ENCODE assay signal across 23 cellular contexts in the genomic region with DNA sequence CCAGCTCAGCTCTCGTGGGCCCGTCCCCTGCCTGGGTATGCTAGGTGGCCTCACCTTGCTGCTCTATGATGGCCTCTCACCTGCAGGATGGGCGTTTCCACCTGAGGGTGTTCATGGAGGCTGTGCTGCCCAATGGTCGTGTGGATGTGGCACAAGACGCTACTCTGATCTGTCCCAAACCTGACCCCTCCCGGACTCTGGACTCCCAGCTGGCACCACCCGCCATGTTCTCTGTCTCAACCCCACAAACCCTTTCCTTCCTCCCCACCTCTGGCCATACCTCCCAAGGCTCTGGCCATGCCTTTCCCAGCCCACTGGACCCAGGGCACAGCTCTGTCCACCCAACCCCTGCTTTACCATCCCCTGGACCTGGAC. TPM values are rescaled to one million over a fixed set of nuclear protein-coding genes. Genes with fewer than 3 reads are reported as not detected.
DNase-seq lines count a peak whose midpoint lies in the region; ATAC-seq and TF ChIP-seq lines count a peak whose summit lies in the region.
"Had no signal": no experiment of that assay in that cellular context is flagged by ENCODE, and none has a peak within 500 bp of the region (broad histone marks: within the 10 kb centered on the region; RNA-seq: fewer than 3 reads in every experiment).

No MANE protein-coding gene starts in this region.

- DNase-seq in activated CD4-positive, alpha-beta memory T cell treated with anti-CD3 and anti-CD28 coated beads, Interleukin-2, amount 10 ng/mL, durations not matched to agents 7 days and 5 days = no peak
- no peak for DNase-seq in activated CD4-positive, alpha-beta memory T cell treated with anti-CD3 and anti-CD28 coated beads for 36 hours
- peak in 2 of 3 donors; percentile 36 to 40 for DNase-seq in Peyer's patch
- DNase-seq in neural crest cell (ENCODE audit: low read depth, low spot score) = no peak
- peak; percentile 16 for DNase-seq in stomach
- no peak for DNase-seq in osteocyte (ENCODE audit: extremely low spot score, unreplicated experiment)
- no peak for DNase-seq in GM20000 (ENCODE audit: low spot score)
- DNase-seq: Caco-2; CD4-positive, alpha-beta T cell; GDM1; HCEC 1CT; Karpas-422; NCI-H1048; NCI-H1436; NCI-H1930; NCI-H226 had no signal

- intact Hi-C loops in activated CD4-positive, alpha-beta memory T cell treated with anti-CD3 and anti-CD28 coated beads for 36 hours (cut with micrococcal nuclease) = no loop called here
- intact Hi-C loops in stomach (cut with DNase I; ENCODE audit: low total_unique reads) = no loop called here

- H3K36me3 Mint-ChIP-seq in activated CD4-positive, alpha-beta memory T cell treated with anti-CD3 and anti-CD28 coated beads, Interleukin-2, amount 10 ng/mL, durations not matched to agents 7 days and 5 days (ENCODE audit: low read depth) = no peaks in the 10 kb centered on the region
- no peaks in the 10 kb centered on the region for H3K36me3 Mint-ChIP-seq in activated CD4-positive, alpha-beta memory T cell treated with anti-CD3 and anti-CD28 coated beads for 36 hours
- no peaks in the 10 kb centered on the region for H3K36me3 Mint-ChIP-seq in neural crest cell (ENCODE audit: low read depth)
- no peaks in the 10 kb centered on the region for H3K36me3 Mint-ChIP-seq in osteocyte (ENCODE audit: unreplicated experiment)

- peak overlapping the region; percentile 4 for H3K27ac Mint-ChIP-seq in activated CD4-positive, alpha-beta memory T cell treated with anti-CD3 and anti-CD28 coated beads, Interleukin-2, amount 10 ng/mL, durations not matched to agents 7 days and 5 days
- H3K27ac Mint-ChIP-seq in activated CD4-positive, alpha-beta memory T cell treated with anti-CD3 and anti-CD28 coated beads for 36 hours = no peak overlapping the region
- peak overlapping the region; percentile 35 for H3K27ac Mint-ChIP-seq in neural crest cell (ENCODE audit: unreplicated experiment)
- no peak overlapping the region for H3K27ac Mint-ChIP-seq in osteocyte (ENCODE audit: unreplicated experiment)
- H3K27ac Mint-ChIP-seq: B cell; CD4-positive, alpha-beta T cell; GM23338 had no signal

- H3K9me3 Mint-ChIP-seq in activated CD4-positive, alpha-beta memory T cell treated with anti-CD3 and anti-CD28 coated beads, Interleukin-2, amount 10 ng/mL, durations not matched to agents 7 days and 5 days = no peaks in the 10 kb centered on the region
- no peaks in the 10 kb centered on the region for H3K9me3 Mint-ChIP-seq in activated CD4-positive, alpha-beta memory T cell treated with anti-CD3 and anti-CD28 coated beads for 36 hours
- H3K9me3 Mint-ChIP-seq in neural crest cell (no peaks in the 10 kb centered on the region), osteocyte (ENCODE audit: unreplicated experiment) (no peaks in the 10 kb centered on the region)
- H3K9me3 Mint-ChIP-seq: CD4-positive, alpha-beta T cell; GM23338; IgD-negative memory B cell had no signal

- H3K4me3 ChIP-seq in Peyer's patch = no peak overlapping the region
- no peak overlapping the region for H3K4me3 ChIP-seq in stomach
- H3K4me3 ChIP-seq: GM23338 had no signal

- H3K4me1 Mint-ChIP-seq in activated CD4-positive, alpha-beta memory T cell treated with anti-CD3 and anti-CD28 coated beads, Interleukin-2, amount 10 ng/mL, durations not matched to agents 7 days and 5 days = peaks cover 75% of the 10 kb centered on the region
- peaks cover 5% of the 10 kb centered on the region for H3K4me1 Mint-ChIP-seq in activated CD4-positive, alpha-beta memory T cell treated with anti-CD3 and anti-CD28 coated beads for 36 hours (ENCODE audit: low read depth)
- H3K4me1 Mint-ChIP-seq in neural crest cell (no peaks in the 10 kb centered on the region), osteocyte (ENCODE audit: unreplicated experiment) (peaks cover 34% of the 10 kb centered on the region)
- H3K4me1 Mint-ChIP-seq: B cell, IgD-negative memory B cell had no signal

- TF ChIP-seq EP300 in stomach (IDR thresholded peaks at IDR 0.05) = no peak

- H3K4me1 ChIP-seq in Peyer's patch = peaks cover 0 to 15% (median 0%) of the 10 kb centered on the region in 4 donors
- H3K4me1 ChIP-seq in stomach = peaks cover 0 to 8% (median 4%) of the 10 kb centered on the region in 4 donors
- H3K4me1 ChIP-seq: Caco-2 had no signal

- H3K9me3 ChIP-seq in Peyer's patch = no peaks in the 10 kb centered on the region
- H3K9me3 ChIP-seq in stomach = no peaks in the 10 kb centered on the region
- H3K9me3 ChIP-seq: Caco-2 had no signal

- POLR2A ChIA-PET in activated CD4-positive, alpha-beta memory T cell treated with anti-CD3 and anti-CD28 coated beads, Interleukin-2, amount 10 ng/mL, durations not matched to agents 7 days and 5 days (lab: Charles Lee) = interaction anchor here (0.9 kb wide), 1 partner anchor 36 kb away, joined by 4 read pairs; no protein-coding TSS in a partner anchor
- POLR2A ChIA-PET in activated CD4-positive, alpha-beta memory T cell treated with anti-CD3 and anti-CD28 coated beads for 36 hours (lab: Charles Lee) = no interaction called here

- WGBS in stomach, 5 donors = 83 to 100% (median 91%) methylated on average over 7 of the region's 7 CpGs

- CTCF ChIA-PET in activated CD4-positive, alpha-beta memory T cell treated with anti-CD3 and anti-CD28 coated beads, Interleukin-2, amount 10 ng/mL, durations not matched to agents 7 days and 5 days (lab: Charles Lee) = interaction anchor here (1.1 to 4.7 kb wide), 4 partner anchors 9 to 38 kb away, joined by 3 to 25 read pairs (median 9); no protein-coding TSS in a partner anchor
- CTCF ChIA-PET in activated CD4-positive, alpha-beta memory T cell treated with anti-CD3 and anti-CD28 coated beads for 36 hours (lab: Charles Lee) = interaction anchor here (1.2 to 2.1 kb wide), 2 partner anchors 18 to 39 kb away, joined by 3 to 8 read pairs; no protein-coding TSS in a partner anchor

- peaks cover 1% of the 10 kb centered on the region for H3K27me3 Mint-ChIP-seq in activated CD4-positive, alpha-beta memory T cell treated with anti-CD3 and anti-CD28 coated beads, Interleukin-2, amount 10 ng/mL, durations not matched to agents 7 days and 5 days
- no peaks in the 10 kb centered on the region for H3K27me3 Mint-ChIP-seq in activated CD4-positive, alpha-beta memory T cell treated with anti-CD3 and anti-CD28 coated beads for 36 hours
- H3K27me3 Mint-ChIP-seq in neural crest cell (ENCODE audit: low read depth) = no peaks in the 10 kb centered on the region
- peaks cover under 1% of the 10 kb centered on the region for H3K27me3 Mint-ChIP-seq in osteocyte (ENCODE audit: unreplicated experiment)
- H3K27me3 Mint-ChIP-seq: B cell; CD4-positive, alpha-beta T cell; IgD-negative memory B cell had no signal

- TF ChIP-seq CTCF in Peyer's patch (IDR thresholded peaks at IDR 0.05) (no peak), neural crest cell (conservative IDR thresholded peaks at IDR 0.05) (no peak), stomach (IDR thresholded peaks at IDR 0.05) (no peak), osteocyte (IDR thresholded peaks at IDR 0.05) (no peak), GM20000 (IDR thresholded peaks at IDR 0.05; ENCODE audit: extremely low read depth, missing control alignments) (no peak)

- H3K27me3 ChIP-seq in Peyer's patch (no peaks in the 10 kb centered on the region), stomach (no peaks in the 10 kb centered on the region)

- H3K36me3 ChIP-seq in Peyer's patch = no peaks in the 10 kb centered on the region
- no peaks in the 10 kb centered on the region for H3K36me3 ChIP-seq in stomach

- TF ChIP-seq POLR2A in Peyer's patch (IDR thresholded peaks at IDR 0.05) = no peak
- no peak for TF ChIP-seq POLR2A in stomach (IDR thresholded peaks at IDR 0.05)

- H3K4me3 Mint-ChIP-seq in activated CD4-positive, alpha-beta memory T cell treated with anti-CD3 and anti-CD28 coated beads, Interleukin-2, amount 10 ng/mL, durations not matched to agents 7 days and 5 days = no peak overlapping the region
- no peak overlapping the region for H3K4me3 Mint-ChIP-seq in activated CD4-positive, alpha-beta memory T cell treated with anti-CD3 and anti-CD28 coated beads for 36 hours
- H3K4me3 Mint-ChIP-seq in neural crest cell (no peak overlapping the region), osteocyte (ENCODE audit: unreplicated experiment) (no peak overlapping the region)
- H3K4me3 Mint-ChIP-seq: B cell; CD4-positive, alpha-beta T cell; GM23338 had no signal

- no peak for ATAC-seq in GM19395 (IDR thresholded peaks at IDR 0.05; ENCODE audit: unreplicated experiment)

- H3K27ac ChIP-seq in Peyer's patch = no peak overlapping the region
- no peak overlapping the region for H3K27ac ChIP-seq in stomach

RNA-seq across cellular contexts. Expression of gene ZP1, which starts 2.1 kb away (rescaled TPM):
- total RNA-seq in activated CD4-positive, alpha-beta memory T cell treated with anti-CD3 and anti-CD28 coated beads, Interleukin-2, amount 10 ng/mL, durations not matched to agents 7 days and 5 days = under 1 TPM in 1 of 2 experiments, not detected in 1; 0.18 TPM
- not detected for total RNA-seq in activated CD4-positive, alpha-beta memory T cell treated with anti-CD3 and anti-CD28 coated beads for 36 hours
- total RNA-seq in Peyer's patch (1 to 10 TPM in 1 of 4 donors, not detected in 3; 2.1 TPM), neural crest cell (not detected in 2 replicates), stomach (under 1 TPM in 1 of 5 donors, not detected in 4; 0.72 TPM), osteocyte (not detected in 2 replicates)
- 1 to 10 TPM in 2 of 3 donors, under 1 TPM in 1; 0.43 to 8.6 (median 4.1) TPM for polyA plus RNA-seq in stomach
- total RNA-seq: B cell, Caco-2, Daoy, GM23338, MCF 10A had no signal
- polyA plus RNA-seq: GM23338, IgD-negative memory B cell had no signal

RNA-seq across cellular contexts. Expression of gene PTGDR2, which starts 13.7 kb away (rescaled TPM):
- 1 to 10 TPM; 5.7 TPM for total RNA-seq in activated CD4-positive, alpha-beta memory T cell treated with anti-CD3 and anti-CD28 coated beads, Interleukin-2, amount 10 ng/mL, durations not matched to agents 7 days and 5 days
- total RNA-seq in activated CD4-positive, alpha-beta memory T cell treated with anti-CD3 and anti-CD28 coated beads for 36 hours = under 1 TPM; 0.33 to 0.36 TPM
- total RNA-seq in Peyer's patch (10 to 100 TPM in 1 of 4 donors, 1 to 10 TPM in 3; 1.5 to 18.2 (median 2.6) TPM), neural crest cell (0.16 and 0.32 TPM in 2 replicates), stomach (10 to 100 TPM in 3 of 5 donors, not detected in 2; 11.9 to 67.8 (median 27.7) TPM), osteocyte (0.68 and 0.91 TPM in 2 replicates)
- 10 to 100 TPM in 1 of 3 donors, 1 to 10 TPM in 2; 2.1 to 12.7 (median 8.2) TPM for polyA plus RNA-seq in stomach
- total RNA-seq: A172, B cell, MCF 10A had no signal

RNA-seq across cellular contexts. Expression of gene CCDC86, which starts 27.5 kb away (rescaled TPM):
- total RNA-seq in activated CD4-positive, alpha-beta memory T cell treated with anti-CD3 and anti-CD28 coated beads, Interleukin-2, amount 10 ng/mL, durations not matched to agents 7 days and 5 days = 10 to 100 TPM; 15.3 to 16.5 TPM
- 10 to 100 TPM; 40.6 to 42.1 TPM for total RNA-seq in activated CD4-positive, alpha-beta memory T cell treated with anti-CD3 and anti-CD28 coated beads for 36 hours
- total RNA-seq in Peyer's patch (10 to 100 TPM in 2 of 4 donors, 1 to 10 TPM in 2; 8.7 to 33.0 (median 12.4) TPM), neural crest cell (41.6 and 44.3 TPM in 2 replicates), stomach (10 to 100 TPM in 3 of 5 donors, 1 to 10 TPM in 2; 7.0 to 37.9 (median 12.9) TPM), osteocyte (25.9 and 27.4 TPM in 2 replicates)
- 10 to 100 TPM; 15.2 to 18.6 (median 17.1) TPM for polyA plus RNA-seq in stomach

RNA-seq across cellular contexts. Expression of gene PRPF19, which starts 36.9 kb away (rescaled TPM):
- total RNA-seq in activated CD4-positive, alpha-beta memory T cell treated with anti-CD3 and anti-CD28 coated beads, Interleukin-2, amount 10 ng/mL, durations not matched to agents 7 days and 5 days = 100 to 1,000 TPM in 1 of 2 experiments, 10 to 100 TPM in 1; 99.2 to 103 TPM
- total RNA-seq in activated CD4-positive, alpha-beta memory T cell treated with anti-CD3 and anti-CD28 coated beads for 36 hours = 100 to 1,000 TPM; 127 to 139 TPM
- total RNA-seq in Peyer's patch (10 to 100 TPM; 36.1 to 53.4 (median 46.5) TPM), neural crest cell (183 and 189 TPM in 2 replicates), stomach (10 to 100 TPM in 4 of 5 donors, 1 to 10 TPM in 1; 3.5 to 71.9 (median 41.9) TPM), osteocyte (78.0 and 78.2 TPM in 2 replicates)
- 10 to 100 TPM; 54.7 to 86.1 (median 67.2) TPM for polyA plus RNA-seq in stomach

RNA-seq across cellular contexts. Expression of gene TMEM109, which starts 44.5 kb away (rescaled TPM):
- total RNA-seq in activated CD4-positive, alpha-beta memory T cell treated with anti-CD3 and anti-CD28 coated beads, Interleukin-2, amount 10 ng/mL, durations not matched to agents 7 days and 5 days = 100 to 1,000 TPM; 101 to 110 TPM
- 100 to 1,000 TPM; 101 to 106 TPM for total RNA-seq in activated CD4-positive, alpha-beta memory T cell treated with anti-CD3 and anti-CD28 coated beads for 36 hours
- 10 to 100 TPM; 26.3 to 40.5 (median 36.6) TPM for total RNA-seq in Peyer's patch
- 64.4 and 65.6 TPM in 2 replicates for total RNA-seq in neural crest cell
- total RNA-seq in stomach = 10 to 100 TPM; 27.4 to 97.0 (median 80.8) TPM
- 100 to 1,000 TPM in 1 of 3 donors, 10 to 100 TPM in 2; 31.2 to 122 (median 50.1) TPM for polyA plus RNA-seq in stomach
- 144 and 152 TPM in 2 replicates for total RNA-seq in osteocyte

Comparison
In these comparisons a context has a peak if more than half of its experiments do, and no peak if none do; other contexts are left out.
1. H3K27ac Mint-ChIP-seq: peak in activated CD4-positive, alpha-beta memory T cell treated with anti-CD3 and anti-CD28 coated beads, Interleukin-2, amount 10 ng/mL, durations not matched to agents 7 days and 5 days (single experiment) and neural crest cell (single experiment); none in activated CD4-positive, alpha-beta memory T cell treated with anti-CD3 and anti-CD28 coated beads for 36 hours (single experiment) and osteocyte (single experiment).
2. DNase-seq: peak in Peyer's patch (2 of 3) and stomach (single experiment); none in activated CD4-positive, alpha-beta memory T cell treated with anti-CD3 and anti-CD28 coated beads, Interleukin-2, amount 10 ng/mL, durations not matched to agents 7 days and 5 days (single experiment), activated CD4-positive, alpha-beta memory T cell treated with anti-CD3 and anti-CD28 coated beads for 36 hours (single experiment), neural crest cell (single experiment), osteocyte (single experiment) and GM20000 (single experiment).